13 cellular contexts compared by ENCODE assay signal in the genomic region with DNA sequence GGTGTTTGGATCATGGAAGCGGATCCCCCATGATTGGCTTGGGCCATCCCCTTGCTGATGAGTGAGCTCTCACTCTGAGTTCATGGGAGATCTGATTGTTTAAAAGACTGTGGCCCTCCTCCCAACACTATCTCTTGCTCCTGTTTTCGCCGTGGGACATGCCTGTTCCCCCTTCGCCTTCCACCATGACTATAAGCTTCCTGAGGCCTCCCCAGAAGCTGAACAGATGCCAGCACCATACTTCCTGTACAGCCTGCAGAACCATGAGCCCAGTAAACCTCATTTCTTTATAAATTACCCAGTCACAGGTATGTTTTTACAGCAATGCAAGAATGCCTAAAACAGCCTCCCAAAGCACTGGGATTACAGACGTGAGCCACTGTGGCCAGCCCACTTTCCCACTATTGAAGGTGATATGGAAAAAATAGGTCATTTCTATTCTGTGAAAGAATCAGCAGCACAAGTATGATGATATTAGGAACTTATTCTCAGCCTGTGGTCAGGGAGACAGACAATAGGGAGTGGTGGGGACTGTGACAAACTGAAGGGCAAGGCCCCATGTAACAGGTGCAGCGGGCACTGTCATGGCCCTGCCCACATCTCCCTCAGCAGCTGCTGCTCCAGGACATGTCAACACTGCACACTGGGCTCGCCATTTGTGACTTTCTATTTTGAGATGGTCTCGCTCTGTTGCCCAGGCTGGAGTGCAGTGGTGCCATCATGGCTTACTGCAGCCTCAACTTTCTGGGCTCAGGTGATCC.
DNase-seq lines count a peak whose midpoint lies in the region; ATAC-seq and TF ChIP-seq lines count a peak whose summit lies in the region.
"Had no signal": no experiment of that assay in that cellular context is flagged by ENCODE, and none has a peak within 500 bp of the region (broad histone marks: within the 10 kb centered on the region; RNA-seq: fewer than 3 reads in every experiment).

No MANE protein-coding gene starts in this region.

- no peak for DNase-seq in activated T-cell treated with anti-CD3 and anti-CD28 coated beads, Interleukin-2, amount 50 U/mL, for 24 hours
- DNase-seq in activated T-cell treated with anti-CD3 and anti-CD28 coated beads, Interleukin-2, amount 50 U/mL, for 1 hour = no peak
- DNase-seq in RPMI8226 (peak; percentile 49), coronary artery (ENCODE audit: low spot score) (no peak), NCI-H748 treated with DMSO at 0.1 percent for 48 hours (lab: John Stamatoyannopoulos, UW) (no peak), NCI-H446 treated with DMSO at 0.1 percent for 48 hours (lab: John Stamatoyannopoulos, UW) (no peak)
- DNase-seq in effector memory CD4-positive, alpha-beta T cell = no peak
- DNase-seq: DMS53, foreskin melanocyte, NCI-H69, tibial artery had no signal

- no peaks in the 10 kb centered on the region for H3K27me3 Mint-ChIP-seq in activated T-cell treated with anti-CD3 and anti-CD28 coated beads, Interleukin-2, amount 50 U/mL, for 24 hours
- H3K27me3 Mint-ChIP-seq in stimulated activated memory B cell treated with anti-CD40 and anti-IgM and Interleukin-4, amounts not matched to agents 10 μg/mL and 1 μg/mL and 100 μg/mL, for 72 hours = no peaks in the 10 kb centered on the region

- peak overlapping the region; percentile 15 for H3K4me3 ChIP-seq in effector memory CD4-positive, alpha-beta T cell (ENCODE audit: insufficient read depth, low read depth, low read length, poor library complexity, severe bottlenecking)
- no peak overlapping the region for H3K4me3 ChIP-seq in coronary artery
- H3K4me3 ChIP-seq: Peyer's patch, tibial artery had no signal

- peaks cover 6% of the 10 kb centered on the region for H3K9me3 Mint-ChIP-seq in activated T-cell treated with anti-CD3 and anti-CD28 coated beads, Interleukin-2, amount 50 U/mL, for 24 hours
- H3K9me3 Mint-ChIP-seq in stimulated activated memory B cell treated with anti-CD40 and anti-IgM and Interleukin-4, amounts not matched to agents 10 μg/mL and 1 μg/mL and 100 μg/mL, for 72 hours = peaks cover 4% of the 10 kb centered on the region

- peak overlapping the region; percentile 77 for H3K27ac Mint-ChIP-seq in activated T-cell treated with anti-CD3 and anti-CD28 coated beads, Interleukin-2, amount 50 U/mL, for 24 hours
- H3K27ac Mint-ChIP-seq in stimulated activated memory B cell treated with anti-CD40 and anti-IgM and Interleukin-4, amounts not matched to agents 10 μg/mL and 1 μg/mL and 100 μg/mL, for 72 hours = peak overlapping the region; percentile 75

- H3K4me1 ChIP-seq in effector memory CD4-positive, alpha-beta T cell (ENCODE audit: control insufficient read depth, insufficient read depth, low read length, poor library complexity, severe bottlenecking) = peaks cover 55% of the 10 kb centered on the region

- no peak overlapping the region for H3K27ac ChIP-seq in effector memory CD4-positive, alpha-beta T cell (ENCODE audit: insufficient read depth, low read length, poor library complexity, severe bottlenecking)
- H3K27ac ChIP-seq in coronary artery = no peak overlapping the region

- no peak overlapping the region for H3K4me3 Mint-ChIP-seq in activated T-cell treated with anti-CD3 and anti-CD28 coated beads, Interleukin-2, amount 50 U/mL, for 24 hours
- no peak overlapping the region for H3K4me3 Mint-ChIP-seq in stimulated activated memory B cell treated with anti-CD40 and anti-IgM and Interleukin-4, amounts not matched to agents 10 μg/mL and 1 μg/mL and 100 μg/mL, for 72 hours

- H3K9me3 ChIP-seq in effector memory CD4-positive, alpha-beta T cell (ENCODE audit: control insufficient read depth, low read length) = no peaks in the 10 kb centered on the region
- H3K9me3 ChIP-seq: Peyer's patch, tibial artery had no signal

- ATAC-seq in stimulated activated memory B cell treated with anti-CD40 and anti-IgM and Interleukin-4, amounts not matched to agents 10 μg/mL and 1 μg/mL and 100 μg/mL, for 72 hours = no peak

- H3K36me3 ChIP-seq in effector memory CD4-positive, alpha-beta T cell (ENCODE audit: control insufficient read depth, insufficient read depth, low read length) = no peaks in the 10 kb centered on the region
- H3K36me3 ChIP-seq: Peyer's patch, tibial artery had no signal

- peaks cover 66% of the 10 kb centered on the region for H3K4me1 Mint-ChIP-seq in activated T-cell treated with anti-CD3 and anti-CD28 coated beads, Interleukin-2, amount 50 U/mL, for 24 hours (ENCODE audit: low read depth)
- peaks cover 57% of the 10 kb centered on the region for H3K4me1 Mint-ChIP-seq in stimulated activated memory B cell treated with anti-CD40 and anti-IgM and Interleukin-4, amounts not matched to agents 10 μg/mL and 1 μg/mL and 100 μg/mL, for 72 hours

- H3K36me3 Mint-ChIP-seq in activated T-cell treated with anti-CD3 and anti-CD28 coated beads, Interleukin-2, amount 50 U/mL, for 24 hours (ENCODE audit: low read depth) = peaks cover 3% of the 10 kb centered on the region
- peaks cover 11% of the 10 kb centered on the region for H3K36me3 Mint-ChIP-seq in stimulated activated memory B cell treated with anti-CD40 and anti-IgM and Interleukin-4, amounts not matched to agents 10 μg/mL and 1 μg/mL and 100 μg/mL, for 72 hours

- no peak for TF ChIP-seq CTCF in coronary artery (IDR thresholded peaks at IDR 0.05)

- no peaks in the 10 kb centered on the region for H3K27me3 ChIP-seq in effector memory CD4-positive, alpha-beta T cell (replicated peaks; ENCODE audit: control insufficient read depth, insufficient read depth, low read length, poor library complexity, severe bottlenecking)
- H3K27me3 ChIP-seq: Peyer's patch, tibial artery had no signal
